Comparison of ENCODE assay signal across 1 cellular context in genomic region chr6:138987643-138988468, GRCh38.
TF ChIP-seq lines count a peak whose summit lies in the region.

Gene REPS1, minus strand, starts transcription at chr6:138988253. Its CDS starts 571 bp downstream, at chr6:138987682.

TF ChIP-seq in HepG2, 621 proteins besides CTCF, POLR2A, EP300 and RAD21 (continued from another document and continues in another):
- TF ChIP-seq PAXIP1 (CRISPR knock-in tag; conservative IDR thresholded peaks at IDR 0.05) (no peak), ZNF235 (CRISPR knock-in tag; IDR thresholded peaks at IDR 0.05; ENCODE audit: borderline replicate concordance) (peak; percentile 69; the same call in 1 of the 2 replicates), MAF1 (CRISPR knock-in tag; IDR thresholded peaks at IDR 0.05; ENCODE audit: borderline replicate concordance) (peak; percentile 31; the same call in 1 of the 2 replicates), CREM (IDR thresholded peaks at IDR 0.05) (no peak), CREM (CRISPR knock-in tag; IDR thresholded peaks at IDR 0.05) (peak; percentile 14; the same call in 1 of the 2 replicates), ZBTB1 (CRISPR knock-in tag; IDR thresholded peaks at IDR 0.05; ENCODE audit: borderline replicate concordance) (no peak), MIER3 (CRISPR knock-in tag; IDR thresholded peaks at IDR 0.05; ENCODE audit: borderline replicate concordance) (peak; percentile 73), NR2F2 (IDR thresholded peaks at IDR 0.05; ENCODE audit: borderline replicate concordance, low read depth) (no peak), CBFB (CRISPR knock-in tag; IDR thresholded peaks at IDR 0.05) (peak; percentile 77; the same call in 1 of the 2 replicates), ZNF605 (CRISPR knock-in tag; IDR thresholded peaks at IDR 0.05) (peak; percentile 72), CENPX (CRISPR knock-in tag; IDR thresholded peaks at IDR 0.05) (no peak), CEBPG (CRISPR knock-in tag; IDR thresholded peaks at IDR 0.05) (0 out of 2 replicates have a peak, but pooled peaks have one; percentile 17), CSRNP1 (CRISPR knock-in tag; IDR thresholded peaks at IDR 0.05) (peak; percentile 55; the same call in 1 of the 2 replicates), ZNF781 (CRISPR knock-in tag; IDR thresholded peaks at IDR 0.05; ENCODE audit: borderline replicate concordance, not compliant biosample characterization) (peak; percentile 63), JUN (CRISPR knock-in tag; IDR thresholded peaks at IDR 0.05) (peak; percentile 45; the same call in 1 of the 2 replicates), SNAI1 (CRISPR knock-in tag; IDR thresholded peaks at IDR 0.05; ENCODE audit: borderline replicate concordance) (peak; percentile 77; the same call in 1 of the 2 replicates), MEF2D (CRISPR knock-in tag; IDR thresholded peaks at IDR 0.05) (peak; percentile 74), ZNF3 (CRISPR knock-in tag; IDR thresholded peaks at IDR 0.05) (peak; percentile 17; the same call in 1 of the 2 replicates), FIP1L1 (IDR thresholded peaks at IDR 0.05; ENCODE audit: borderline replicate concordance, insufficient read depth, low read depth, low read length) (no peak), BCL3 (CRISPR knock-in tag; IDR thresholded peaks at IDR 0.05) (peak; percentile 33; the same call in 1 of the 2 replicates), ZNF367 (CRISPR knock-in tag; IDR thresholded peaks at IDR 0.05; ENCODE audit: borderline replicate concordance) (no peak), SNRNP70 (IDR thresholded peaks at IDR 0.05; ENCODE audit: low read depth, low read length) (no peak), ZNF30 (CRISPR knock-in tag; IDR thresholded peaks at IDR 0.05) (no peak; the same call in 1 of the 2 replicates), ZFP36L1 (CRISPR knock-in tag; IDR thresholded peaks at IDR 0.05) (peak; percentile 91; the same call in 1 of the 2 replicates), ZFYVE20 (CRISPR knock-in tag; IDR thresholded peaks at IDR 0.05; ENCODE audit: borderline replicate concordance, low read depth) (no peak), CERS6 (CRISPR knock-in tag; IDR thresholded peaks at IDR 0.05) (no peak), ISL2 (CRISPR knock-in tag; IDR thresholded peaks at IDR 0.05) (peak; percentile 52; the same call in 1 of the 2 replicates), ZNF496 (CRISPR knock-in tag; IDR thresholded peaks at IDR 0.05; ENCODE audit: insufficient replicate concordance) (no peak), ZNF136 (CRISPR knock-in tag; IDR thresholded peaks at IDR 0.05; ENCODE audit: low read depth) (0 out of 2 replicates have a peak, but pooled peaks have one; percentile 69), FOXA3 (CRISPR knock-in tag; IDR thresholded peaks at IDR 0.05) (peak; percentile 76), GTF3A (CRISPR knock-in tag; conservative IDR thresholded peaks at IDR 0.05) (no peak), ZNF34 (CRISPR knock-in tag; IDR thresholded peaks at IDR 0.05; ENCODE audit: borderline replicate concordance) (no peak), MED13 (CRISPR knock-in tag; IDR thresholded peaks at IDR 0.05) (peak; percentile 77; the same call in 1 of the 2 replicates), ZNF383 (CRISPR knock-in tag; IDR thresholded peaks at IDR 0.05; ENCODE audit: borderline replicate concordance) (no peak), ZNF614 (CRISPR knock-in tag; IDR thresholded peaks at IDR 0.05; ENCODE audit: borderline replicate concordance) (peak; percentile 92; the same call in 1 of the 2 replicates), KDM2A (CRISPR knock-in tag; IDR thresholded peaks at IDR 0.05; ENCODE audit: borderline replicate concordance, low read depth) (peak; percentile 98), RCOR2 (CRISPR knock-in tag; IDR thresholded peaks at IDR 0.05) (peak; percentile 50; the same call in 1 of the 2 replicates), ZNF280D (CRISPR knock-in tag; IDR thresholded peaks at IDR 0.05) (peak; percentile 79), RELA (CRISPR knock-in tag; IDR thresholded peaks at IDR 0.05) (0 out of 2 replicates have a peak, but pooled peaks have one; percentile 78), KLF12 (CRISPR knock-in tag; IDR thresholded peaks at IDR 0.05; ENCODE audit: borderline replicate concordance) (peak; percentile 44; the same call in 1 of the 2 replicates), KLF9 (CRISPR knock-in tag; IDR thresholded peaks at IDR 0.05; ENCODE audit: low read depth) (no peak; the same call in 1 of the 2 replicates)
- TF ChIP-seq, protein P1, sequence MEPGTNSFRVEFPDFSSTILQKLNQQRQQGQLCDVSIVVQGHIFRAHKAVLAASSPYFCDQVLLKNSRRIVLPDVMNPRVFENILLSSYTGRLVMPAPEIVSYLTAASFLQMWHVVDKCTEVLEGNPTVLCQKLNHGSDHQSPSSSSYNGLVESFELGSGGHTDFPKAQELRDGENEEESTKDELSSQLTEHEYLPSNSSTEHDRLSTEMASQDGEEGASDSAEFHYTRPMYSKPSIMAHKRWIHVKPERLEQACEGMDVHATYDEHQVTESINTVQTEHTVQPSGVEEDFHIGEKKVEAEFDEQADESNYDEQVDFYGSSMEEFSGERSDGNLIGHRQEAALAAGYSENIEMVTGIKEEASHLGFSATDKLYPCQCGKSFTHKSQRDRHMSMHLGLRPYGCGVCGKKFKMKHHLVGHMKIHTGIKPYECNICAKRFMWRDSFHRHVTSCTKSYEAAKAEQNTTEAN (CRISPR knock-in tag; conservative IDR thresholded peaks at IDR 0.05), result peak; percentile 58; the same call in 1 of the 2 replicates
- TF ChIP-seq, protein P2, sequence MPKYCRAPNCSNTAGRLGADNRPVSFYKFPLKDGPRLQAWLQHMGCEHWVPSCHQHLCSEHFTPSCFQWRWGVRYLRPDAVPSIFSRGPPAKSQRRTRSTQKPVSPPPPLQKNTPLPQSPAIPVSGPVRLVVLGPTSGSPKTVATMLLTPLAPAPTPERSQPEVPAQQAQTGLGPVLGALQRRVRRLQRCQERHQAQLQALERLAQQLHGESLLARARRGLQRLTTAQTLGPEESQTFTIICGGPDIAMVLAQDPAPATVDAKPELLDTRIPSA (CRISPR knock-in tag; IDR thresholded peaks at IDR 0.05; ENCODE audit: borderline replicate concordance), result no peak
- TF ChIP-seq, protein P3, sequence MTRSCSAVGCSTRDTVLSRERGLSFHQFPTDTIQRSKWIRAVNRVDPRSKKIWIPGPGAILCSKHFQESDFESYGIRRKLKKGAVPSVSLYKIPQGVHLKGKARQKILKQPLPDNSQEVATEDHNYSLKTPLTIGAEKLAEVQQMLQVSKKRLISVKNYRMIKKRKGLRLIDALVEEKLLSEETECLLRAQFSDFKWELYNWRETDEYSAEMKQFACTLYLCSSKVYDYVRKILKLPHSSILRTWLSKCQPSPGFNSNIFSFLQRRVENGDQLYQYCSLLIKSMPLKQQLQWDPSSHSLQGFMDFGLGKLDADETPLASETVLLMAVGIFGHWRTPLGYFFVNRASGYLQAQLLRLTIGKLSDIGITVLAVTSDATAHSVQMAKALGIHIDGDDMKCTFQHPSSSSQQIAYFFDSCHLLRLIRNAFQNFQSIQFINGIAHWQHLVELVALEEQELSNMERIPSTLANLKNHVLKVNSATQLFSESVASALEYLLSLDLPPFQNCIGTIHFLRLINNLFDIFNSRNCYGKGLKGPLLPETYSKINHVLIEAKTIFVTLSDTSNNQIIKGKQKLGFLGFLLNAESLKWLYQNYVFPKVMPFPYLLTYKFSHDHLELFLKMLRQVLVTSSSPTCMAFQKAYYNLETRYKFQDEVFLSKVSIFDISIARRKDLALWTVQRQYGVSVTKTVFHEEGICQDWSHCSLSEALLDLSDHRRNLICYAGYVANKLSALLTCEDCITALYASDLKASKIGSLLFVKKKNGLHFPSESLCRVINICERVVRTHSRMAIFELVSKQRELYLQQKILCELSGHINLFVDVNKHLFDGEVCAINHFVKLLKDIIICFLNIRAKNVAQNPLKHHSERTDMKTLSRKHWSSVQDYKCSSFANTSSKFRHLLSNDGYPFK (CRISPR knock-in tag; IDR thresholded peaks at IDR 0.05; ENCODE audit: borderline replicate concordance), result peak; percentile 61; the same call in 1 of the 2 replicates
- TF ChIP-seq, protein P4, sequence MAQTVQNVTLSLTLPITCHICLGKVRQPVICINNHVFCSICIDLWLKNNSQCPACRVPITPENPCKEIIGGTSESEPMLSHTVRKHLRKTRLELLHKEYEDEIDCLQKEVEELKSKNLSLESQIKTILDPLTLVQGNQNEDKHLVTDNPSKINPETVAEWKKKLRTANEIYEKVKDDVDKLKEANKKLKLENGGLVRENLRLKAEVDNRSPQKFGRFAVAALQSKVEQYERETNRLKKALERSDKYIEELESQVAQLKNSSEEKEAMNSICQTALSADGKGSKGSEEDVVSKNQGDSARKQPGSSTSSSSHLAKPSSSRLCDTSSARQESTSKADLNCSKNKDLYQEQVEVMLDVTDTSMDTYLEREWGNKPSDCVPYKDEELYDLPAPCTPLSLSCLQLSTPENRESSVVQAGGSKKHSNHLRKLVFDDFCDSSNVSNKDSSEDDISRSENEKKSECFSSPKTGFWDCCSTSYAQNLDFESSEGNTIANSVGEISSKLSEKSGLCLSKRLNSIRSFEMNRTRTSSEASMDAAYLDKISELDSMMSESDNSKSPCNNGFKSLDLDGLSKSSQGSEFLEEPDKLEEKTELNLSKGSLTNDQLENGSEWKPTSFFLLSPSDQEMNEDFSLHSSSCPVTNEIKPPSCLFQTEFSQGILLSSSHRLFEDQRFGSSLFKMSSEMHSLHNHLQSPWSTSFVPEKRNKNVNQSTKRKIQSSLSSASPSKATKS (CRISPR knock-in tag; IDR thresholded peaks at IDR 0.05), result peak; percentile 76; the same call in 1 of the 2 replicates
